8 cellular contexts compared by ENCODE assay signal in genomic region chr5:97297063-97297715, GRCh38.
A peak's percentile ranks its signal among the peaks of the same experiment; 100 is the strongest.
DNase-seq lines count a peak whose midpoint lies in the region; ATAC-seq, FAIRE-seq and TF ChIP-seq lines count a peak whose summit lies in the region.

No MANE protein-coding gene starts in this region.

- SMC1A ChIA-PET in GM12878 (lab: Charles Lee; ENCODE audit: uncharacterized antibody, unreplicated experiment) = interaction anchor here (0.7 to 3.8 kb wide), 20 partner anchors 10 to 1500 kb away, joined by 3 to 68 read pairs (median 3); no protein-coding TSS in a partner anchor

- H3K27ac ChIP-seq in GM12878 (ENCODE audit: control insufficient read depth, insufficient read depth) (no peak overlapping the region), stomach (no peak overlapping the region)

- 4% methylated on average over 5 of the region's 5 CpGs for WGBS in GM12878 (ENCODE audit: insufficient coverage, insufficient replicate concordance, low lambda C conversion rate, missing lambda C conversion rate)
- WGBS in stomach, 5 donors = 19 to 28% (median 22%) methylated on average over 5 of the region's 5 CpGs

- TF ChIP-seq EP300 in GM12878 (IDR thresholded peaks at IDR 0.05; ENCODE audit: borderline replicate concordance in 1 of 2, control insufficient read depth in 1 of 2, low read depth in 2 of 2, low read length in 2 of 2) = no peak
- no peak for TF ChIP-seq EP300 in stomach (IDR thresholded peaks at IDR 0.05)

- no peak overlapping the region for H3K4me2 ChIP-seq in GM12878 (ENCODE audit: control insufficient read depth, insufficient read depth)

- RAD21 ChIA-PET in GM12878 (lab: Charles Lee; ENCODE audit: unreplicated experiment) = interaction anchor here (0.7 to 3.8 kb wide), 11 partner anchors 61 to 1531 kb away, joined by 3 to 45 read pairs (median 3); no protein-coding TSS in a partner anchor

- H3K9ac ChIP-seq in GM12878 (ENCODE audit: control insufficient read depth, insufficient read depth, low read length) = no peak overlapping the region

- no peaks in the 10 kb centered on the region for H3K4me1 ChIP-seq in GM12878 (ENCODE audit: control insufficient read depth, insufficient read depth, low read length)
- H3K4me1 ChIP-seq in stomach = no peaks in the 10 kb centered on the region

- H3K4me3 ChIP-seq in GM12878 = no peak overlapping the region
- no peak overlapping the region for H3K4me3 ChIP-seq in stomach

- peak; percentile 84 for TF ChIP-seq RAD21 in GM12878 (IDR thresholded peaks at IDR 0.05; ENCODE audit: insufficient read depth, low read depth, low read length)

- FAIRE-seq in GM12878 (lab: Jason Lieb, UNC) = peak; percentile 44

- POLR2A ChIA-PET in GM12878 (lab: Charles Lee) = no interaction called here

- ATAC-seq in GM18873 (IDR thresholded peaks at IDR 0.05; ENCODE audit: low FRiP score, unreplicated experiment) = peak; percentile 76
- peak; percentile 88 for ATAC-seq in HG02970 (IDR thresholded peaks at IDR 0.05; ENCODE audit: low FRiP score, unreplicated experiment)
- peak; percentile 100 for ATAC-seq in GM12878

- no peaks in the 10 kb centered on the region for H3K79me2 ChIP-seq in GM12878 (ENCODE audit: control insufficient read depth, insufficient read depth, low read length)

- BruUV-seq in GM12878 (replicated peaks; lab: Mats Ljungman, UMichigan) = no TSS peak

- H4K20me1 ChIP-seq in GM12878 (ENCODE audit: control insufficient read depth, insufficient read depth) = no peaks in the 10 kb centered on the region

- TF ChIP-seq POLR2A in GM12878 (IDR thresholded peaks at IDR 0.05; ENCODE audit: low read depth, low read length) (no peak), stomach (IDR thresholded peaks at IDR 0.05) (no peak)

- in situ Hi-C loops in GM12878 (cut with MboI) = loop anchor here (5.0 kb wide), 1 partner anchor 235 kb away; no protein-coding TSS in a partner anchor

- no peaks in the 10 kb centered on the region for H3K36me3 ChIP-seq in GM12878 (ENCODE audit: control insufficient read depth in 2 of 2, insufficient read depth in 2 of 2, low read length in 1 of 2)
- no peaks in the 10 kb centered on the region for H3K36me3 ChIP-seq in stomach

- no peaks in the 10 kb centered on the region for H3K9me3 ChIP-seq in GM12878 (replicated peaks; ENCODE audit: control insufficient read depth, insufficient read depth, low read length)
- H3K9me3 ChIP-seq in stomach = no peaks in the 10 kb centered on the region

- H2AFZ ChIP-seq in GM12878 (ENCODE audit: control insufficient read depth, low read depth, low read length) = no peak overlapping the region

- intact Hi-C loops in GM12878 (cut with micrococcal nuclease; ENCODE audit: unreplicated experiment) (loop anchor here (1.0 to 5.0 kb wide), 7 partner anchors 60 to 1530 kb away; no protein-coding TSS in a partner anchor), stomach (cut with DNase I; ENCODE audit: low total_unique reads) (loop anchor here (10.0 kb wide), 1 partner anchor 1528 kb away; no protein-coding TSS in a partner anchor)

- peak; percentile 2 for DNase-seq in DMS114 treated with DMSO at 0.1 percent for 48 hours (lab: John Stamatoyannopoulos, UW; ENCODE audit: unreplicated experiment)
- peak; percentile 0 to 9 for DNase-seq in NCI-H1930 (lab: John Stamatoyannopoulos, UW)
- peak; percentile 11 for DNase-seq in GM12878 (ENCODE audit: low read depth, low spot score)
- DNase-seq in lung microvascular endothelial cell (ENCODE audit: low read depth in 2 of 2) = peak; percentile 17 to 66
- no peak for DNase-seq in stomach
- no peak for DNase-seq in activated CD4-positive, alpha-beta T cell treated with anti-CD3 and anti-CD28 coated beads for 1 hour

- TF ChIP-seq CTCF in GM12878 (IDR thresholded peaks at IDR 0.05 in 2 of 3, conservative IDR thresholded peaks at IDR 0.05 in 1 of 3; ENCODE audit: control insufficient read depth in 2 of 3, extremely low read depth in 1 of 3, insufficient read depth in 1 of 3, low read depth in 3 of 3, low read length in 3 of 3) (peak; percentile 70 to 81 (median 71)), stomach (IDR thresholded peaks at IDR 0.05) (peak in 3 of 7 experiments; percentile 19 to 31 (median 23))

- CTCF ChIA-PET in GM12878 (lab: Yijun Ruan, JAX) = interaction anchor here (0.6 to 4.1 kb wide), 27 partner anchors 12 to 1531 kb away, joined by 3 to 81 read pairs (median 4); no protein-coding TSS in a partner anchor

- no peaks in the 10 kb centered on the region for H3K27me3 ChIP-seq in GM12878 (replicated peaks in 1 of 2; ENCODE audit: control insufficient read depth in 2 of 2, insufficient read depth in 2 of 2, low read length in 1 of 2)
- H3K27me3 ChIP-seq in stomach = no peaks in the 10 kb centered on the region

TF ChIP-seq in GM12878, 131 proteins besides CTCF, POLR2A, EP300 and RAD21:
- TF ChIP-seq RUNX3 (IDR thresholded peaks at IDR 0.05; ENCODE audit: low read length) = peak; percentile 39
- no peak for TF ChIP-seq NFYA (IDR thresholded peaks at IDR 0.05; ENCODE audit: borderline replicate concordance, low read depth, low read length)
- TF ChIP-seq SMC3 (IDR thresholded peaks at IDR 0.05; ENCODE audit: borderline replicate concordance, low read length) = peak; percentile 84
TF ChIP-seq in GM12878: peak in this region for 2.

Comparison
In these comparisons a context has a peak if more than half of its experiments do, and no peak if none do; other contexts are left out.
1. DNase-seq: peak in DMS114 treated with DMSO at 0.1 percent for 48 hours (single experiment), NCI-H1930 (2 of 2), GM12878 (single experiment) and lung microvascular endothelial cell (2 of 2); none in stomach (single experiment) and activated CD4-positive, alpha-beta T cell treated with anti-CD3 and anti-CD28 coated beads for 1 hour (single experiment).
2. Peak in every context shown above with its lines, with median percentiles within 50 percentile points of each other: ATAC-seq.